Comparison of ENCODE assay signal across 8 cellular contexts in genomic region chr2:45938649-45939511, GRCh38.
A peak's percentile ranks its signal among the peaks of the same experiment; 100 is the strongest.
DNase-seq lines count a peak whose midpoint lies in the region; ATAC-seq and TF ChIP-seq lines count a peak whose summit lies in the region.

No MANE protein-coding gene starts in this region.

- no peaks in the 10 kb centered on the region for H3K36me3 ChIP-seq in WERI-Rb-1
- no peaks in the 10 kb centered on the region for H3K36me3 ChIP-seq in subcutaneous abdominal adipose tissue (ENCODE audit: control insufficient read depth in 5 of 5, insufficient read depth in 5 of 5, low read length in 5 of 5)

- H3K27ac ChIP-seq in WERI-Rb-1 (peak overlapping the region; percentile 16; the same call in 1 of the 2 replicates), subcutaneous abdominal adipose tissue (ENCODE audit: low read depth, low read length) (peak overlapping the region; percentile 80)

- CTCF ChIA-PET in HEK293T (lab: Yijun Ruan, JAX) = no interaction called here

- H3K4me3 ChIP-seq in WERI-Rb-1 (ENCODE audit: low read depth, low read length) (peak overlapping the region; percentile 12; the same call in 1 of the 2 replicates), subcutaneous abdominal adipose tissue (ENCODE audit: low read depth in 1 of 5, low read length in 5 of 5) (peak overlapping the region in 3 of 5 donors; percentile 18 to 54 (median 34))

- peaks cover 2 to 26% (median 20%) of the 10 kb centered on the region in 5 donors for H3K4me1 ChIP-seq in subcutaneous abdominal adipose tissue (ENCODE audit: control insufficient read depth in 5 of 5, insufficient read depth in 5 of 5, low read length in 5 of 5)

- POLR2A ChIA-PET in HEK293T (lab: Yijun Ruan, JAX) = no interaction called here

- DNase-seq in HEK293T (ENCODE audit: extremely low spot score) (peak; percentile 72), WERI-Rb-1 (peak; percentile 84), iPS-NIHi7 (ENCODE audit: extremely low spot score) (peak; percentile 36), midbrain (lab: John Stamatoyannopoulos, UW) (no peak)
- DNase-seq in stimulated activated naive CD8-positive, alpha-beta T cell treated with anti-CD3 and anti-CD28 coated beads, Interleukin-15, Interleukin-2, amounts not matched to agents 100 U/mL and 50 U/mL, for 24 hours = no peak
- no peak for DNase-seq in activated CD4-positive, alpha-beta T cell treated with anti-CD3 and anti-CD28 coated beads for 48 hours

- ATAC-seq in HG02973 (IDR thresholded peaks at IDR 0.05; ENCODE audit: unreplicated experiment) = no peak
- no peak for ATAC-seq in stimulated activated naive CD8-positive, alpha-beta T cell treated with anti-CD3 and anti-CD28 coated beads, Interleukin-15, Interleukin-2, amounts not matched to agents 100 U/mL and 50 U/mL, for 24 hours

- TF ChIP-seq CTCF in WERI-Rb-1 (IDR thresholded peaks at IDR 0.05; ENCODE audit: low read depth, low read length) = peak; percentile 14; the same call in 1 of the 2 replicates

- H3K27me3 ChIP-seq in WERI-Rb-1 (ENCODE audit: insufficient read depth, low read depth, severe bottlenecking) (no peaks in the 10 kb centered on the region), subcutaneous abdominal adipose tissue (ENCODE audit: control insufficient read depth in 5 of 5, insufficient read depth in 4 of 5, low read length in 5 of 5) (no peaks in the 10 kb centered on the region)

- peak overlapping the region in 4 of 5 donors; percentile 1 to 48 (median 47) for H3K9ac ChIP-seq in subcutaneous abdominal adipose tissue (ENCODE audit: low read length in 5 of 5)

- H3K9me3 ChIP-seq in WERI-Rb-1 (ENCODE audit: severe bottlenecking) (no peaks in the 10 kb centered on the region), subcutaneous abdominal adipose tissue (ENCODE audit: control insufficient read depth in 5 of 5, low read length in 5 of 5) (no peaks in the 10 kb centered on the region)

TF ChIP-seq in HEK293T, 16 proteins besides CTCF, POLR2A, EP300 and RAD21:
- TF ChIP-seq FOXK2 (IDR thresholded peaks at IDR 0.05) (no peak), SUZ12 (IDR thresholded peaks at IDR 0.05) (no peak), FOXA1 (IDR thresholded peaks at IDR 0.05) (no peak), LEF1 (IDR thresholded peaks at IDR 0.05; ENCODE audit: borderline replicate concordance) (peak; percentile 11; the same call in 1 of the 2 replicates), PKNOX1 (IDR thresholded peaks at IDR 0.05) (peak; percentile 90), HDGF (IDR thresholded peaks at IDR 0.05; ENCODE audit: borderline replicate concordance) (no peak), CTBP1 (IDR thresholded peaks at IDR 0.05; ENCODE audit: borderline replicate concordance) (peak; percentile 88), L3MBTL2 (conservative IDR thresholded peaks at IDR 0.05) (0 out of 2 replicates have a peak, but pooled peaks have one; percentile 41)

Comparison
In these comparisons a context has a peak if more than half of its experiments do, and no peak if none do; other contexts are left out.
1. DNase-seq: peak in HEK293T (single experiment), WERI-Rb-1 (single experiment) and iPS-NIHi7 (single experiment); none in stimulated activated naive CD8-positive, alpha-beta T cell treated with anti-CD3 and anti-CD28 coated beads, Interleukin-15, Interleukin-2, amounts not matched to agents 100 U/mL and 50 U/mL, for 24 hours (single experiment), midbrain (single experiment) and activated CD4-positive, alpha-beta T cell treated with anti-CD3 and anti-CD28 coated beads for 48 hours (single experiment).